Comparison of ENCODE assay signal across 26 cellular contexts in genomic region chr4:140928880-140929279, GRCh38.
DNase-seq lines count a peak whose midpoint lies in the region; ATAC-seq and TF ChIP-seq lines count a peak whose summit lies in the region.
"Had no signal": no experiment of that assay in that cellular context is flagged by ENCODE, and none has a peak within 500 bp of the region (broad histone marks: within the 10 kb centered on the region; RNA-seq: fewer than 3 reads in every experiment).

No MANE protein-coding gene starts in this region.

- no peaks in the 10 kb centered on the region for H4K20me1 ChIP-seq in SK-N-SH (ENCODE audit: insufficient read depth)
- H4K20me1 ChIP-seq: BLaER1 treated with 17β-estradiol and CSF1 and Interleukin-3, amounts not matched to agents 10 nM and 100 nM had no signal

- peaks cover 10 to 12% of the 10 kb centered on the region in 2 experiments for H3K36me3 ChIP-seq in SK-N-SH (replicated peaks in 1 of 2; ENCODE audit: control insufficient read depth in 1 of 2, insufficient read depth in 2 of 2, low read length in 1 of 2)
- no peaks in the 10 kb centered on the region for H3K36me3 ChIP-seq in ascending aorta
- H3K36me3 ChIP-seq in aorta (ENCODE audit: control insufficient read depth in 1 of 2, insufficient read depth in 2 of 2, low read length in 1 of 2) = no peaks in the 10 kb centered on the region
- H3K36me3 ChIP-seq in right lobe of liver = no peaks in the 10 kb centered on the region
- no peaks in the 10 kb centered on the region for H3K36me3 ChIP-seq in suprapubic skin
- H3K36me3 ChIP-seq: BLaER1 treated with 17β-estradiol and CSF1 and Interleukin-3, amounts not matched to agents 10 nM and 100 nM; breast epithelium; colonic mucosa; left ventricle myocardium inferior; WERI-Rb-1 had no signal

- H3K4me2 ChIP-seq in SK-N-SH = no peak overlapping the region
- H3K4me2 ChIP-seq: BLaER1 treated with 17β-estradiol and CSF1 and Interleukin-3, amounts not matched to agents 10 nM and 100 nM had no signal

- H3K27ac ChIP-seq in SK-N-SH (ENCODE audit: low read depth in 2 of 2, low read length in 1 of 2) = peak overlapping the region; percentile 5 to 10; a peak in 1 of 4 replicates
- no peak overlapping the region for H3K27ac ChIP-seq in ascending aorta
- H3K27ac ChIP-seq in aorta (ENCODE audit: low read depth in 1 of 2, low read length in 2 of 2) = no peak overlapping the region
- no peak overlapping the region for H3K27ac ChIP-seq in right lobe of liver
- no peak overlapping the region for H3K27ac ChIP-seq in suprapubic skin
- H3K27ac ChIP-seq: 22Rv1; BLaER1 treated with 17β-estradiol and CSF1 and Interleukin-3, amounts not matched to agents 10 nM and 100 nM; breast epithelium; colonic mucosa; left ventricle myocardium inferior; tibial nerve; WERI-Rb-1 had no signal

- no peak for TF ChIP-seq CTCF in SK-N-SH (IDR thresholded peaks at IDR 0.05)
- no peak for TF ChIP-seq CTCF in ascending aorta (IDR thresholded peaks at IDR 0.05)
- no peak for TF ChIP-seq CTCF in foreskin fibroblast (IDR thresholded peaks at IDR 0.05; ENCODE audit: low read depth, low read length)
- no peak for TF ChIP-seq CTCF in right lobe of liver (IDR thresholded peaks at IDR 0.05)
- no peak for TF ChIP-seq CTCF in suprapubic skin (IDR thresholded peaks at IDR 0.05)

- TF ChIP-seq POLR2A in right lobe of liver (IDR thresholded peaks at IDR 0.05) (no peak), suprapubic skin (IDR thresholded peaks at IDR 0.05) (no peak)

- 42% methylated on average over 3 of the region's 3 CpGs for WGBS in SK-N-SH (ENCODE audit: low lambda C conversion rate)
- WGBS in aorta, 2 donors = 24 to 35% methylated on average over 3 of the region's 3 CpGs
- WGBS in right lobe of liver (ENCODE audit: insufficient coverage, low coverage, low lambda C conversion rate, missing lambda C conversion rate) = 36% methylated on average over 3 of the region's 3 CpGs
- 45% methylated on average over 3 of the region's 3 CpGs for WGBS in suprapubic skin

- no peaks in the 10 kb centered on the region for H3K9me3 ChIP-seq in SK-N-SH
- H3K9me3 ChIP-seq in ascending aorta = no peaks in the 10 kb centered on the region
- H3K9me3 ChIP-seq in aorta (ENCODE audit: control insufficient read depth, low read length) = no peaks in the 10 kb centered on the region
- H3K9me3 ChIP-seq in right lobe of liver = no peaks in the 10 kb centered on the region
- no peaks in the 10 kb centered on the region for H3K9me3 ChIP-seq in suprapubic skin
- H3K9me3 ChIP-seq: BLaER1 treated with 17β-estradiol and CSF1 and Interleukin-3, amounts not matched to agents 10 nM and 100 nM; breast epithelium; Caco-2; colonic mucosa; left ventricle myocardium inferior; tibial nerve had no signal

- TF ChIP-seq RAD21 in SK-N-SH (IDR thresholded peaks at IDR 0.05; ENCODE audit: low read length) = no peak

- H3K4me1 ChIP-seq in SK-N-SH (ENCODE audit: control insufficient read depth in 1 of 2, insufficient read depth in 2 of 2, low read depth in 1 of 2, low read length in 1 of 2) (peaks cover 9 to 36% of the 10 kb centered on the region in 2 experiments; a peak in 3 of 4 replicates), ascending aorta (no peaks in the 10 kb centered on the region), aorta (ENCODE audit: control insufficient read depth in 1 of 2, insufficient read depth in 2 of 2, low read length in 2 of 2) (peaks cover 0 to 4% of the 10 kb centered on the region in 2 donors), right lobe of liver (no peaks in the 10 kb centered on the region), suprapubic skin (no peaks in the 10 kb centered on the region)
- H3K4me1 ChIP-seq: breast epithelium, Caco-2, colonic mucosa, tibial nerve had no signal

- no peaks in the 10 kb centered on the region for H3F3A ChIP-seq in SK-N-SH (replicated peaks; ENCODE audit: insufficient read depth)

- intact Hi-C loops in ascending aorta (cut with DNase I) = no loop called here
- intact Hi-C loops in aorta (cut with DNase I) = loop anchor here in 1 of 2 donors (10.0 kb wide), 1 partner anchor 64 kb away; no protein-coding TSS in a partner anchor
- intact Hi-C loops in right lobe of liver (cut with DNase I) = no loop called here

- H3K9ac ChIP-seq in SK-N-SH = no peak overlapping the region
- H3K9ac ChIP-seq: BLaER1 treated with 17β-estradiol and CSF1 and Interleukin-3, amounts not matched to agents 10 nM and 100 nM had no signal

- H3K27me3 ChIP-seq in SK-N-SH (ENCODE audit: insufficient read depth) = no peaks in the 10 kb centered on the region
- no peaks in the 10 kb centered on the region for H3K27me3 ChIP-seq in ascending aorta
- no peaks in the 10 kb centered on the region for H3K27me3 ChIP-seq in aorta (ENCODE audit: control insufficient read depth in 1 of 2, insufficient read depth in 2 of 2, low read length in 1 of 2)
- H3K27me3 ChIP-seq in right lobe of liver = no peaks in the 10 kb centered on the region
- H3K27me3 ChIP-seq in suprapubic skin = no peaks in the 10 kb centered on the region
- H3K27me3 ChIP-seq: BLaER1 treated with 17β-estradiol and CSF1 and Interleukin-3, amounts not matched to agents 10 nM and 100 nM; breast epithelium; colonic mucosa; tibial nerve had no signal

- H3K79me2 ChIP-seq in SK-N-SH (ENCODE audit: insufficient read depth) = peaks cover 7% of the 10 kb centered on the region

- no peaks in the 10 kb centered on the region for H3K9me2 ChIP-seq in SK-N-SH

- no peak overlapping the region for H2AFZ ChIP-seq in SK-N-SH (ENCODE audit: low read depth)

- TF ChIP-seq EP300 in SK-N-SH (IDR thresholded peaks at IDR 0.05; ENCODE audit: borderline replicate concordance in 1 of 2, low read depth in 1 of 2, low read length in 1 of 2) = no peak
- no peak for TF ChIP-seq EP300 in suprapubic skin (IDR thresholded peaks at IDR 0.05)

- POLR2A ChIA-PET in SK-N-SH (lab: Yijun Ruan, JAX) = no interaction called here

- DNase-seq in SK-N-SH (no peak), ascending aorta (ENCODE audit: low spot score in 2 of 2) (peak; percentile 13 to 68), foreskin fibroblast (peak; percentile 13 to 43), aorta (peak in 1 of 2 donors; percentile 76), glomerular visceral epithelial cell (ENCODE audit: extremely low spot score) (no peak), right lobe of liver (no peak), suprapubic skin (ENCODE audit: low spot score in 2 of 2) (no peak)
- DNase-seq: activated CD4-positive, alpha-beta T cell treated with anti-CD3 and anti-CD28 coated beads, Interleukin-2, amount 50 U/mL, for 1 hour; activated naive CD4-positive, alpha-beta T cell; activated T-cell treated with anti-CD3 and anti-CD28 coated beads, Interleukin-2, amount 50 U/mL, for 72 hours; Caco-2; colonic mucosa; DMS79 treated with DMSO at 0.1 percent for 48 hours; effector CD8-positive, alpha-beta T cell; erythroblast; left ventricle myocardium inferior; NCI-H1436 treated with DMSO at 0.1 percent for 48 hours; NCI-H510A treated with DMSO at 0.1 percent for 48 hours; stimulated activated naive CD4-positive, alpha-beta T cell treated with Interleukin-2 at 50 U/mL for 16 hours; WERI-Rb-1 had no signal

- no peak overlapping the region for H3K4me3 ChIP-seq in SK-N-SH (ENCODE audit: low read depth in 2 of 2, low read length in 1 of 2)
- no peak overlapping the region for H3K4me3 ChIP-seq in ascending aorta
- no peak overlapping the region for H3K4me3 ChIP-seq in foreskin fibroblast (ENCODE audit: low read depth in 1 of 2, low read length in 2 of 2)
- no peak overlapping the region for H3K4me3 ChIP-seq in aorta (ENCODE audit: low read length in 2 of 2)
- H3K4me3 ChIP-seq in right lobe of liver = no peak overlapping the region
- no peak overlapping the region for H3K4me3 ChIP-seq in suprapubic skin
- H3K4me3 ChIP-seq: BLaER1 treated with 17β-estradiol and CSF1 and Interleukin-3, amounts not matched to agents 10 nM and 100 nM; breast epithelium; colonic mucosa; left ventricle myocardium inferior; tibial nerve had no signal

- CTCF ChIA-PET in SK-N-SH (lab: Yijun Ruan, JAX) = no interaction called here

- ATAC-seq in SK-N-SH treated with all-trans-retinoic acid at 6 μM for 48 hours (no peak; the same call in 2 of the 3 replicates), aorta (ENCODE audit: low FRiP score) (peak; percentile 70), right lobe of liver (no peak)
- ATAC-seq: activated T-cell treated with anti-CD3 and anti-CD28 coated beads, Interleukin-2, amount 50 U/mL, for 72 hours; Right ventricle myocardium inferior had no signal

TF ChIP-seq in SK-N-SH treated with all-trans-retinoic acid at 6 μM for 48 hours, 23 proteins besides CTCF, POLR2A, EP300 and RAD21 (continues in another document):
- TF ChIP-seq CREB5 (CRISPR knock-in tag; IDR thresholded peaks at IDR 0.05; ENCODE audit: low read depth) (no peak), ZC3H10 (CRISPR knock-in tag; IDR thresholded peaks at IDR 0.05) (no peak), ZNF70 (CRISPR knock-in tag; IDR thresholded peaks at IDR 0.05) (no peak), POU6F1 (CRISPR knock-in tag; IDR thresholded peaks at IDR 0.05; ENCODE audit: borderline replicate concordance, low read depth) (no peak), ZFP30 (CRISPR knock-in tag; IDR thresholded peaks at IDR 0.05) (no peak)

Comparison
In these comparisons a context has a peak if more than half of its experiments do, and no peak if none do; other contexts are left out.
1. DNase-seq: peak in ascending aorta (2 of 2) and foreskin fibroblast (2 of 2); none in SK-N-SH (single experiment), glomerular visceral epithelial cell (single experiment), right lobe of liver (0 of 3) and suprapubic skin (0 of 2).
2. H3K27ac ChIP-seq: peak in SK-N-SH (2 of 2); none in ascending aorta (0 of 2), aorta (0 of 2), right lobe of liver (0 of 3) and suprapubic skin (single experiment).